ENCODE assay signal across 21 cellular contexts in the genomic region with DNA sequence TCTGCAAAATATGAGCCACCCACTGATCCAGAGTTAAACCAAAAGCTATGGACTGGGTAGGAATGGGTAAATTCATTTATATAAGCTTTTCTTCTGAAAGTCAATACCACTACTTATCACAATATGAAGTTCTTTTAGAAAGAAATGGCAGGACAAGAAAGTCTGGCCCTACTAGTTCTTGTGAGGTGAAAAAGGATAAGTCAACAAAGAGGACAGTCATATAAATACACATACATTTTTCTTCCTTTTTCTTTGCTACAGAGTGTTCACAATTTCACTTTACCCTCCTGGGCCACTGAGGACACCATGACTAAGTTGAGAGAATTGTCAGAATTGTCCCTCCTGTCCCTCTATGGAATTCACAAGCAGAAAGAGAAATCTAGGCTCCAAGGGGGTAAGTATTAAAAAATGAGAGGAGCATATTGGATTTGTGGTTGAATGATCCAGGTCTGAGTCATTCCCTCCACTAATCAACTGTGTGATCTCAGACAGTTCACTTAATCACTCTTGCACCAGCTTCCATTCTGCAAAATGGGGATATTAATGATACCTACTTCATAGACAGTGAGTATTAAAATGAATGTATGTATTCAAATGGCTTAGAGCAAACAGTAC. TPM values are rescaled to one million over a fixed set of nuclear protein-coding genes. Genes with fewer than 3 reads are reported as not detected.
DNase-seq lines count a peak whose midpoint lies in the region; ATAC-seq and TF ChIP-seq lines count a peak whose summit lies in the region.
"Had no signal": no experiment of that assay in that cellular context is flagged by ENCODE, and none has a peak within 500 bp of the region (broad histone marks: within the 10 kb centered on the region; RNA-seq: fewer than 3 reads in every experiment).

No MANE protein-coding gene starts in this region.

- DNase-seq in Daoy (ENCODE audit: low read depth) (peak; percentile 69), PC-3 (peak; percentile 77), choroid plexus epithelial cell (ENCODE audit: low read depth) (peak; percentile 22), kidney glomerular epithelial cell (lab: John Stamatoyannopoulos, UW) (peak; percentile 35), NCI-H226 (no peak), Ammon's horn (ENCODE audit: low spot score) (no peak), NCI-H2196 (lab: John Stamatoyannopoulos, UW; ENCODE audit: unreplicated experiment) (no peak)
- DNase-seq in effector memory CD4-positive, alpha-beta T cell: no peak
- DNase-seq: ACHN; activated CD4-positive, alpha-beta T cell treated with anti-CD3 and anti-CD28 coated beads, Interleukin-2, amount 50 U/mL, for 1 hour; activated naive CD4-positive, alpha-beta T cell treated with Interleukin-2 at 50 U/mL for 16 hours; DMS 273 treated with DMSO at 0.1 percent for 48 hours; left lung; NCI-H2081 treated with DMSO at 0.1 percent for 48 hours; NCI-H524; stimulated activated CD8-positive, alpha-beta memory T cell treated with anti-CD3 and anti-CD28 coated beads, Interleukin-4, amount 100 ng/mL, for 48 hours; substantia nigra had no signal

- ATAC-seq in PC-3: peak; percentile 35
- ATAC-seq: left lung had no signal

- no peak overlapping the region for H2AFZ ChIP-seq in PC-3 (ENCODE audit: low read length)

- BruUV-seq in PC-3 (replicated peaks; lab: Mats Ljungman, UMichigan): no TSS peak

- H3K9ac ChIP-seq in PC-3 (ENCODE audit: low read length): no peak overlapping the region

- H3K9me3 ChIP-seq in PC-3 (ENCODE audit: low read length): no peaks in the 10 kb centered on the region
- no peaks in the 10 kb centered on the region for H3K9me3 ChIP-seq in effector memory CD4-positive, alpha-beta T cell (ENCODE audit: control insufficient read depth, low read length)
- H3K9me3 ChIP-seq: HAP-1, left lung, vagina had no signal

- no peaks in the 10 kb centered on the region for H4K20me1 ChIP-seq in PC-3 (ENCODE audit: low read length)

- TF ChIP-seq CTCF in PC-3 (conservative IDR thresholded peaks at IDR 0.05; ENCODE audit: low read depth, low read length) (no peak), choroid plexus epithelial cell (conservative IDR thresholded peaks at IDR 0.05; ENCODE audit: low read depth, low read length) (no peak)

- POLR2A ChIA-PET in PC-3 (lab: Charles Lee; ENCODE audit: unreplicated experiment): no interaction called here

- peaks cover 5% of the 10 kb centered on the region for H3F3A ChIP-seq in PC-3 (ENCODE audit: low read length, unreplicated experiment)

- H3K4me1 ChIP-seq in PC-3 (ENCODE audit: insufficient read depth, low read length): peaks cover 37% of the 10 kb centered on the region
- H3K4me1 ChIP-seq in effector memory CD4-positive, alpha-beta T cell (ENCODE audit: control insufficient read depth, insufficient read depth, low read length, poor library complexity, severe bottlenecking): no peaks in the 10 kb centered on the region
- H3K4me1 ChIP-seq: vagina had no signal

- H3K4me2 ChIP-seq in PC-3 (ENCODE audit: low read length): peak overlapping the region; percentile 40

- intact Hi-C loops in PC-3 (cut with micrococcal nuclease): loop anchor here (10.0 kb wide), 1 partner anchor 190 kb away; no protein-coding TSS in a partner anchor

- no peaks in the 10 kb centered on the region for H3K27me3 ChIP-seq in PC-3 (ENCODE audit: low read length)
- H3K27me3 ChIP-seq in effector memory CD4-positive, alpha-beta T cell (replicated peaks; ENCODE audit: control insufficient read depth, insufficient read depth, low read length, poor library complexity, severe bottlenecking): peaks cover 3% of the 10 kb centered on the region
- H3K27me3 ChIP-seq: left lung, vagina had no signal

- H3K79me2 ChIP-seq in PC-3 (ENCODE audit: low read length): no peaks in the 10 kb centered on the region

- H3K4me3 ChIP-seq in PC-3 (ENCODE audit: low read length) (no peak overlapping the region), choroid plexus epithelial cell (ENCODE audit: low read depth, low read length) (no peak overlapping the region)
- H3K4me3 ChIP-seq in effector memory CD4-positive, alpha-beta T cell (ENCODE audit: insufficient read depth, low read depth, low read length, poor library complexity, severe bottlenecking): no peak overlapping the region
- H3K4me3 ChIP-seq: HAP-1, left lung, vagina had no signal

- no peaks in the 10 kb centered on the region for H3K9me2 ChIP-seq in PC-3 (replicated peaks; ENCODE audit: low read length)

- H3K36me3 ChIP-seq in PC-3 (ENCODE audit: low read depth, low read length): no peaks in the 10 kb centered on the region
- no peaks in the 10 kb centered on the region for H3K36me3 ChIP-seq in effector memory CD4-positive, alpha-beta T cell (ENCODE audit: control insufficient read depth, insufficient read depth, low read length)
- H3K36me3 ChIP-seq: HAP-1, vagina had no signal

- CTCF ChIA-PET in PC-3 (lab: Charles Lee): interaction anchor here (1.0 kb wide), 1 partner anchor 28 kb away, joined by 3 read pairs; a partner anchor contains a TSS

- H3K27ac ChIP-seq in PC-3 (ENCODE audit: low read length): peak overlapping the region; percentile 68
- H3K27ac ChIP-seq in effector memory CD4-positive, alpha-beta T cell (ENCODE audit: insufficient read depth, low read length, poor library complexity, severe bottlenecking): no peak overlapping the region
- H3K27ac ChIP-seq: left lung, vagina had no signal

RNA-seq across cellular contexts. Expression of a gene that starts 27.6 kb away (rescaled TPM):
- total RNA-seq in Daoy (2014; rRNA removed; shearing (Covaris generic)): 2.9 TPM in 1 of 2 replicates, not detected in the other
- 0.15 and 0.75 TPM in 2 replicates for total RNA-seq in PC-3 (2014; rRNA removed)
- total RNA-seq: glomerular endothelial cell, neural crest cell had no signal

Comparison
In these comparisons a context has a peak if more than half of its experiments do, and no peak if none do; other contexts are left out.
1. DNase-seq: peak in Daoy (single experiment), PC-3 (single experiment), choroid plexus epithelial cell (single experiment) and kidney glomerular epithelial cell (single experiment); none in NCI-H226 (single experiment), Ammon's horn (single experiment), effector memory CD4-positive, alpha-beta T cell (0 of 3) and NCI-H2196 (single experiment).